17 cellular contexts compared by ENCODE assay signal in genomic region chr5:28310696-28311095, GRCh38.
"Had no signal": no experiment of that assay in that cellular context is flagged by ENCODE, and none has a peak within 500 bp of the region (broad histone marks: within the 10 kb centered on the region; RNA-seq: fewer than 3 reads in every experiment).

No MANE protein-coding gene starts in this region.

- H3K4me2 ChIP-seq: smooth muscle cell had no signal

- H3K27me3 ChIP-seq: colonic mucosa, esophagus squamous epithelium, suprapubic skin, thyroid gland had no signal

- H3K36me3 ChIP-seq: colonic mucosa, esophagus squamous epithelium, suprapubic skin, thyroid gland had no signal

- H3K4me3 ChIP-seq: colonic mucosa, esophagus squamous epithelium, lung, smooth muscle cell, suprapubic skin, thyroid gland had no signal

- H3K9me3 ChIP-seq: colonic mucosa, esophagus squamous epithelium, suprapubic skin, thyroid gland had no signal

- DNase-seq: cerebellar nuclear complex; colonic mucosa; dermis blood vessel endothelial cell; esophagus squamous epithelium; foreskin fibroblast; kidney glomerular epithelial cell; mesendoderm; naive thymus-derived CD4-positive, alpha-beta T cell; right cardiac atrium; stimulated activated CD4-positive, alpha-beta T cell treated with anti-CD3 and anti-CD28 coated beads, Interleukin-2, amount 100 ng/mL, for 48 hours; stimulated activated naive CD8-positive, alpha-beta T cell treated with anti-CD3 and anti-CD28 coated beads, Interleukin-15, Interleukin-2, amounts not matched to agents 100 U/mL and 50 U/mL, for 24 hours; thyroid gland had no signal

- H3K27ac ChIP-seq: colonic mucosa, esophagus squamous epithelium, suprapubic skin, thyroid gland had no signal

- FAIRE-seq: urothelium cell line had no signal

- ATAC-seq: left lobe of liver; naive thymus-derived CD4-positive, alpha-beta T cell; right cardiac atrium; stimulated activated naive CD8-positive, alpha-beta T cell treated with anti-CD3 and anti-CD28 coated beads, Interleukin-15, Interleukin-2, amounts not matched to agents 100 U/mL and 50 U/mL, for 24 hours had no signal

- H3K4me1 ChIP-seq: colonic mucosa, esophagus squamous epithelium, suprapubic skin, thyroid gland had no signal
